In the genomic region with DNA sequence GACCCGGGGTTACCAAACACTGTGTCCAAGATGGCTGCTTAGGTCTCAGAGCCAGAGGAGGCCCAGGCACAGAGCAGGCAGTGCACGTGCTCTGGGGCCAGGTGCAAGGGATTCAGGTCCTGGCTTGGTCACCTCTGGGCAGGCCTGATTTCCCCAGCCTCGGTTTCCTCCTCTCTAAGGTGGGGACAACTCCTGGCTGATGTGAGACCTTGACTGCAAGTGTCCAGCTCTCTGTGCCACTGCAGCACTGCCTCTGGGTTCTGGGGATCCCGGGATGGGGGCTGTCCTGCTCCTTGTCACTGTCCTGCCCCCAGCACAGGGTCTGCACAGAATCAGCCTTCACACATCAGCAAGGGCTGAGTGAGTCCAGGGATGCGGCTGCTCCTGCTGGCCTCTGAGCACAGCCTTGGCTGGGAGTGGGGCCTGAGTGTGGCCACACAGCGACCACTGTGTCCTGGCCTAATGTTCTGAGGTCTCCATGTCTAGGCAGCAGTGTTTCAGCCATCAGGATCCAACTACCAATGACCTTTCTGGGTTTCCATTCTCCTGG, we compare ENCODE assay signal across 25 cellular contexts.
"Had no signal": no experiment of that assay in that cellular context is flagged by ENCODE, and none has a peak within 500 bp of the region (broad histone marks: within the 10 kb centered on the region; RNA-seq: fewer than 3 reads in every experiment).

No MANE protein-coding gene starts in this region.

- H3K36me3 Mint-ChIP-seq: immature natural killer cell; naive thymus-derived CD8-positive, alpha-beta T cell; stimulated activated effector memory CD8-positive, alpha-beta T cell treated with anti-CD3 and anti-CD28 coated beads, Interleukin-12 subunit alpha, Interleukin-12 subunit beta, amount 100 ng/mL, for 72 hours had no signal

- H3K27me3 ChIP-seq: right atrium auricular region, thyroid gland had no signal

- H3K4me3 ChIP-seq: coronary artery, esophagus squamous epithelium, lower lobe of right lung, prostate gland, right atrium auricular region, smooth muscle cell, stomach, thyroid gland had no signal

- DNase-seq: effector memory CD8-positive, alpha-beta T cell; erythroblast; esophagus squamous epithelium; foreskin melanocyte; hypothalamus; immature natural killer cell; islet precursor cell; left ventricle myocardium superior; nephron progenitor cell; stimulated activated CD4-positive, alpha-beta T cell treated with anti-CD3 and anti-CD28 coated beads, Interleukin-2, amount 100 ng/mL, for 24 hours; stimulated activated CD4-positive, alpha-beta T cell treated with anti-CD3 and anti-CD28 coated beads, Interleukin-4, amount 100 ng/mL, for 24 hours; stimulated activated naive CD4-positive, alpha-beta T cell treated with Interleukin-2 at 50 U/mL for 16 hours; stomach; thyroid gland; trophoblast cell had no signal

- ATAC-seq: effector memory CD8-positive, alpha-beta T cell; left ventricle myocardium superior; lower lobe of right lung; naive thymus-derived CD8-positive, alpha-beta T cell; sciatic nerve; stimulated activated effector memory CD8-positive, alpha-beta T cell treated with anti-CD3 and anti-CD28 coated beads, Interleukin-12 subunit alpha, Interleukin-12 subunit beta, amount 100 ng/mL, for 72 hours had no signal

- H3K9me3 Mint-ChIP-seq: effector memory CD8-positive, alpha-beta T cell; immature natural killer cell; naive thymus-derived CD8-positive, alpha-beta T cell; nephron progenitor cell; stimulated activated effector memory CD8-positive, alpha-beta T cell treated with anti-CD3 and anti-CD28 coated beads, Interleukin-12 subunit alpha, Interleukin-12 subunit beta, amount 100 ng/mL, for 72 hours had no signal

- H3K4me3 Mint-ChIP-seq: effector memory CD8-positive, alpha-beta T cell; immature natural killer cell; naive thymus-derived CD8-positive, alpha-beta T cell; nephron progenitor cell; stimulated activated effector memory CD8-positive, alpha-beta T cell treated with anti-CD3 and anti-CD28 coated beads, Interleukin-12 subunit alpha, Interleukin-12 subunit beta, amount 100 ng/mL, for 72 hours had no signal

- H3K4me1 Mint-ChIP-seq: immature natural killer cell; naive thymus-derived CD8-positive, alpha-beta T cell had no signal

- H3K4me1 ChIP-seq: lower lobe of right lung, parathyroid adenoma, prostate gland, right atrium auricular region had no signal

- H3K27ac ChIP-seq: coronary artery, esophagus squamous epithelium, lower lobe of right lung, neutrophil, parathyroid adenoma, prostate gland, right atrium auricular region, stomach, thyroid gland had no signal

- H3K36me3 ChIP-seq: esophagus squamous epithelium, lower lobe of right lung, neutrophil, prostate gland, right atrium auricular region, stomach, thyroid gland had no signal

- H3K27ac Mint-ChIP-seq: nephron progenitor cell had no signal

- H3K9me3 ChIP-seq: lower lobe of right lung, neutrophil, prostate gland, right atrium auricular region, thyroid gland had no signal
